ENCODE assay signal across 11 cellular contexts in the genomic region with DNA sequence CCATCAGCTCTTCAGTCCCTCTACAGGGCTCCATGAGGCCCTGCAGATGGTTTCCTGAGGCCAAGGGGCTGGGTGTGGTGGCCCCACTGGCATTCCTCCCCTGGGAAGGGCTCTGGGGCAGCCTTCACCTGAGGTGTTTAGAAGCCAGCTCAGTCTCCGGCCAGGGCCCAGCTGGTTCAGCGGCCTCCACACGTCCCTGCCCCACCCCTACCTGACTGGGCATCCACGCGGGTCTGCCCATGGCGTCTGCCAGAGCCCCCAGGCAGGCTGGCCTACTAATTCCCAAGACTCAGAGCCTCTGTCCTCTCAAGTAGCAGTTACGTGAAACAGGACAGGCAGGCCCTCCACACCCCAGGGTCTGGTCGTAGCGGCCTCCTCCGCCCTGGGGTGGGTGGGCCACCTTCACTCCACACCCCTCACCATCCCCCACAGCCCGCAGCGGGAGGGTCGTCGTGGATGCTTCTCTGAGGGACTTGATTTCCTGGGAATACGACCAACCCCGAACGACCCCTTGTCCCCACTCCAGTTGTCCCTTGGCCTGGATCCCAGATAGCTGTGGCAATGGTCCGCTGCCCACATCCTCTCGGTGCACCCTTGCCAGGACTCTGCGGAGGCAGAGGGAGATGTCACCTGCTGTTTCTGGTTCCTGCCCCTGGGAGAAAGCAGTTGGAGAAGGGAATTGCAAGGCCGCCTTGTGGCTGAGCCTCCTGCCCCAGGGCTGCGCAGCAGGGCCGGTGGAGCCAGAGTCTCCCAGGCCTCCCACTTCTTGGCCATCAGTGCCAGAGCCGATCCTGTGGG. TPM values are rescaled to one million over a fixed set of nuclear protein-coding genes. Genes with fewer than 3 reads are reported as not detected.
DNase-seq lines count a peak whose midpoint lies in the region; ATAC-seq, FAIRE-seq and TF ChIP-seq lines count a peak whose summit lies in the region.
"Had no signal": no experiment of that assay in that cellular context is flagged by ENCODE, and none has a peak within 500 bp of the region (broad histone marks: within the 10 kb centered on the region; RNA-seq: fewer than 3 reads in every experiment).

No MANE protein-coding gene starts in this region.

- H3K79me2 ChIP-seq in K562 (ENCODE audit: control insufficient read depth, insufficient read depth, low read length), result no peaks in the 10 kb centered on the region

- intact Hi-C loops in K562 (cut with micrococcal nuclease) (no loop called here), left colon (cut with DNase I, micrococcal nuclease) (loop anchor here in 1 of 2 donors (10.0 kb wide), 1 partner anchor 65 kb away; no protein-coding TSS in a partner anchor)

- WGBS in K562 (ENCODE audit: insufficient coverage, low coverage, missing lambda C conversion rate), result 93% methylated on average over 21 of the region's 24 CpGs

- no peak overlapping the region for H3K27ac ChIP-seq in K562 (ENCODE audit: extremely low read depth, low read depth, low read length)

- FAIRE-seq in K562 (lab: Jason Lieb, UNC), result no peak

- no peak overlapping the region for H3K4me3 Mint-ChIP-seq in stimulated activated memory B cell treated with anti-CD40 and anti-IgM and Interleukin-4, amounts not matched to agents 10 μg/mL and 1 μg/mL and 100 μg/mL, for 72 hours
- H3K4me3 Mint-ChIP-seq: IgD-negative memory B cell; T-helper 1 cell treated with Interleukin-12 subunit alpha and Interleukin-12 subunit beta and Interleukin-4 antibody, amounts not matched to agents 30 μg/mL and 1 μg/mL, for 36 hours had no signal

- CTCF ChIA-PET in K562 (lab: Yijun Ruan, JAX; ENCODE audit: low intra/inter-chr PET ratio), result no interaction called here

- peaks cover 0 to 36% of the 10 kb centered on the region in 2 experiments; a peak in 1 of 5 replicates for H3K4me1 ChIP-seq in K562 (replicated peaks in 1 of 2; ENCODE audit: control insufficient read depth in 2 of 2, insufficient read depth in 2 of 2, low read length in 2 of 2)

- ATAC-seq in K562, result no peak
- peak; percentile 13 for ATAC-seq in left colon
- ATAC-seq in stimulated activated memory B cell treated with anti-CD40 and anti-IgM and Interleukin-4, amounts not matched to agents 10 μg/mL and 1 μg/mL and 100 μg/mL, for 72 hours, result no peak
- no peak for ATAC-seq in GM19324 (IDR thresholded peaks at IDR 0.05; ENCODE audit: low FRiP score, unreplicated experiment)

- no peaks in the 10 kb centered on the region for H3K9me1 ChIP-seq in K562 (ENCODE audit: control insufficient read depth, insufficient read depth, low read length)

- TF ChIP-seq EP300 in K562 (IDR thresholded peaks at IDR 0.05; ENCODE audit: low read length), result no peak

- H3K9ac ChIP-seq in K562 (ENCODE audit: insufficient read depth in 1 of 2, low read depth in 2 of 2, low read length in 2 of 2), result peak overlapping the region in 1 of 2 experiments; percentile 46; a peak in 2 of 4 replicates

- no peaks in the 10 kb centered on the region for H3K9me3 ChIP-seq in K562 (replicated peaks; ENCODE audit: control insufficient read depth, insufficient read depth, low read depth, low read length)

- in situ Hi-C loops in K562 (cut with MboI), result no loop called here

- no peaks in the 10 kb centered on the region for H3K9me3 Mint-ChIP-seq in stimulated activated memory B cell treated with anti-CD40 and anti-IgM and Interleukin-4, amounts not matched to agents 10 μg/mL and 1 μg/mL and 100 μg/mL, for 72 hours
- H3K9me3 Mint-ChIP-seq: IgD-negative memory B cell; T-helper 1 cell treated with Interleukin-12 subunit alpha and Interleukin-12 subunit beta and Interleukin-4 antibody, amounts not matched to agents 30 μg/mL and 1 μg/mL, for 36 hours had no signal

- no peak for TF ChIP-seq CTCF in K562 (IDR thresholded peaks at IDR 0.05 in 2 of 3, conservative IDR thresholded peaks at IDR 0.05 in 1 of 3; ENCODE audit: insufficient read depth in 2 of 3, low read depth in 1 of 3, low read length in 3 of 3)

- no peak overlapping the region for H3K4me3 ChIP-seq in K562

- H3K27me3 Mint-ChIP-seq in stimulated activated memory B cell treated with anti-CD40 and anti-IgM and Interleukin-4, amounts not matched to agents 10 μg/mL and 1 μg/mL and 100 μg/mL, for 72 hours, result no peaks in the 10 kb centered on the region
- H3K27me3 Mint-ChIP-seq: IgD-negative memory B cell had no signal

- BruUV-seq in K562 (replicated peaks; lab: Mats Ljungman, UMichigan), result no TSS peak

- no peak for TF ChIP-seq POLR2A in K562 (conservative IDR thresholded peaks at IDR 0.05)

- peaks cover 56% of the 10 kb centered on the region for H3K36me3 Mint-ChIP-seq in stimulated activated memory B cell treated with anti-CD40 and anti-IgM and Interleukin-4, amounts not matched to agents 10 μg/mL and 1 μg/mL and 100 μg/mL, for 72 hours
- H3K36me3 Mint-ChIP-seq: IgD-negative memory B cell had no signal

- H3K27ac Mint-ChIP-seq in stimulated activated memory B cell treated with anti-CD40 and anti-IgM and Interleukin-4, amounts not matched to agents 10 μg/mL and 1 μg/mL and 100 μg/mL, for 72 hours, result peak overlapping the region; percentile 62
- H3K27ac Mint-ChIP-seq: T-helper 1 cell treated with Interleukin-12 subunit alpha and Interleukin-12 subunit beta and Interleukin-4 antibody, amounts not matched to agents 30 μg/mL and 1 μg/mL, for 36 hours had no signal

- H2AFZ ChIP-seq in K562 (ENCODE audit: low read depth, low read length), result no peak overlapping the region

- DNase-seq in HT-29 (ENCODE audit: low spot score), result peak; percentile 54
- DNase-seq in K562 (ENCODE audit: extremely low read depth in 1 of 4, low spot score in 3 of 4), result no peak
- DNase-seq in left colon, result no peak
- no peak for DNase-seq in hepatic stellate cell (ENCODE audit: low spot score)
- DNase-seq in NAMALWA (ENCODE audit: low spot score), result no peak
- no peak for DNase-seq in NCI-H1930 (lab: John Stamatoyannopoulos, UW)

- POLR2A ChIA-PET in K562 (lab: Yijun Ruan, JAX), result no interaction called here

- peaks cover 4% of the 10 kb centered on the region; the same call in 1 of the 2 replicates for H4K20me1 ChIP-seq in K562 (replicated peaks; ENCODE audit: control insufficient read depth, insufficient read depth, low read length)

- TF ChIP-seq RAD21 in K562 (CRISPR knock-in tag; conservative IDR thresholded peaks at IDR 0.05 in 1 of 2, IDR thresholded peaks at IDR 0.05 in 1 of 2), result no peak

- no peak overlapping the region for H3K4me2 ChIP-seq in K562 (ENCODE audit: insufficient read depth, low read length)

- H3K36me3 ChIP-seq in K562 (ENCODE audit: control insufficient read depth, insufficient read depth, low read length), result peaks cover 93% of the 10 kb centered on the region; the same call in 2 of the 3 replicates

- H3K4me1 Mint-ChIP-seq in stimulated activated memory B cell treated with anti-CD40 and anti-IgM and Interleukin-4, amounts not matched to agents 10 μg/mL and 1 μg/mL and 100 μg/mL, for 72 hours, result peaks cover 10% of the 10 kb centered on the region
- H3K4me1 Mint-ChIP-seq: IgD-negative memory B cell had no signal

- H3K27me3 ChIP-seq in K562 (ENCODE audit: control insufficient read depth in 2 of 2, insufficient read depth in 2 of 2, low read length in 2 of 2), result no peaks in the 10 kb centered on the region

TF ChIP-seq in K562, 482 proteins besides CTCF, POLR2A, EP300 and RAD21:
- TF ChIP-seq POLR2G (IDR thresholded peaks at IDR 0.05; ENCODE audit: low read depth, low read length), result 0 out of 2 replicates have a peak, but pooled peaks have one; percentile 57
- peak; percentile 22 for TF ChIP-seq POLR2B (IDR thresholded peaks at IDR 0.05; ENCODE audit: low read depth, partially characterized antibody)
- no peak for TF ChIP-seq ZNF175 (CRISPR knock-in tag; IDR thresholded peaks at IDR 0.05; ENCODE audit: low read depth)

RNA-seq across cellular contexts. Expression of gene CAPN12, which starts 24.3 kb away (rescaled TPM):
- 50.6 and 53.9 TPM in 2 replicates for total RNA-seq in HT-29 (2014; rRNA removed; shearing (Covaris generic))
- total RNA-seq in K562 (2011; cell fraction: chromatin; rRNA removed; ENCODE audit: low replicate concordance), result 21.8 and 34.6 TPM in 2 replicates
- total RNA-seq in K562 (2011; cell fraction: nucleolus; rRNA removed), result 22.1 and 24.8 TPM in 2 replicates
- 16.0 and 28.2 TPM in 2 replicates for total RNA-seq in K562 (2011; cell fraction: nucleoplasm; rRNA removed)
- 1.6 and 3.1 TPM in 2 replicates for total RNA-seq in K562 (2014; rRNA removed)
- 0.89 and 1.2 TPM in 2 replicates for total RNA-seq in K562 (2014; rRNA removed; fragmentation: Illumina TruSeq; extraction: Trizol)
- total RNA-seq in K562 (2015; rRNA removed; fragmentation: Illumina TruSeq; extraction: Trizol), result 0.83 and 0.87 TPM in 2 replicates
- total RNA-seq in K562 (2021), result 3.7 and 4.8 TPM in 2 replicates
- 6.8 and 14.8 TPM in 2 replicates for polyA plus RNA-seq in K562 (2011; rRNA removed)
- 11.9 and 13.7 TPM in 2 replicates for polyA plus RNA-seq in K562 (2011; cell fraction: cytosol; rRNA removed)
- polyA plus RNA-seq in K562 (2011; cell fraction: nucleus; rRNA removed), result 61.9 and 73.0 TPM in 2 replicates
- polyA plus RNA-seq in K562 (2012), result 2.9 and 8.2 TPM in 2 replicates
- polyA plus RNA-seq in K562 (2014; fragmentation: Illumina TruSeq; extraction: Trizol), result 3.4 and 4.7 TPM in 2 replicates
- 1 to 10 TPM in 1 of 2 experiments, under 1 TPM in 1; 0.84 to 1.0 TPM for polyA plus RNA-seq in K562 (2014; fragmentation: Nextera tagmentation; extraction: Ambion mirVana)
- polyA plus RNA-seq in K562 (2014; rRNA removed), result 5.6 and 7.0 TPM in 2 replicates
- polyA minus RNA-seq in K562 (2011; rRNA and poly(A)+ RNA removed), result 1.2 and 1.3 TPM in 2 replicates
- 2.8 and 4.4 TPM in 2 replicates for polyA minus RNA-seq in K562 (2011; cell fraction: cytosol; rRNA and poly(A)+ RNA removed)
- polyA minus RNA-seq in K562 (2011; cell fraction: nucleus; rRNA and poly(A)+ RNA removed), result 5.1 and 7.3 TPM in 2 replicates
- total RNA-seq in left colon, result 10 to 100 TPM; 10.1 to 10.2 TPM

RNA-seq across cellular contexts. Expression of gene LGALS7, which starts 53.4 kb away (rescaled TPM):
- total RNA-seq in HT-29 (2014; rRNA removed; shearing (Covaris generic)), result 1.5 TPM in 1 of 2 replicates, not detected in the other
- total RNA-seq in K562 (2011; cell fraction: chromatin; rRNA removed; ENCODE audit: low replicate concordance), result not detected in 2 replicates
- total RNA-seq in K562 (2011; cell fraction: nucleolus; rRNA removed), result not detected in 2 replicates
- not detected in 2 replicates for total RNA-seq in K562 (2011; cell fraction: nucleoplasm; rRNA removed)
- total RNA-seq in K562 (2014; rRNA removed), result not detected in 2 replicates
- total RNA-seq in K562 (2014; rRNA removed; fragmentation: Illumina TruSeq; extraction: Trizol), result not detected in 2 replicates
- total RNA-seq in K562 (2015; rRNA removed; fragmentation: Illumina TruSeq; extraction: Trizol), result not detected in 2 replicates
- total RNA-seq in K562 (2021), result not detected in 2 replicates
- not detected in 2 replicates for polyA plus RNA-seq in K562 (2011; rRNA removed)
- not detected in 2 replicates for polyA plus RNA-seq in K562 (2011; cell fraction: cytosol; rRNA removed)
- not detected in 2 replicates for polyA plus RNA-seq in K562 (2011; cell fraction: nucleus; rRNA removed)
- not detected in 2 replicates for polyA plus RNA-seq in K562 (2012)
- not detected in 2 replicates for polyA plus RNA-seq in K562 (2014; fragmentation: Illumina TruSeq; extraction: Trizol)
- not detected for polyA plus RNA-seq in K562 (2014; fragmentation: Nextera tagmentation; extraction: Ambion mirVana)
- polyA plus RNA-seq in K562 (2014; rRNA removed), result not detected in 2 replicates
- polyA minus RNA-seq in K562 (2011; rRNA and poly(A)+ RNA removed), result not detected in 2 replicates
- polyA minus RNA-seq in K562 (2011; cell fraction: cytosol; rRNA and poly(A)+ RNA removed), result not detected in 2 replicates
- polyA minus RNA-seq in K562 (2011; cell fraction: nucleus; rRNA and poly(A)+ RNA removed), result not detected in 2 replicates
- total RNA-seq in left colon, result not detected
- total RNA-seq: NCI-H460 had no signal
- polyA plus RNA-seq: IgD-negative memory B cell had no signal
